13 cellular contexts compared by ENCODE assay signal in genomic region chr11:35664977-35665441, GRCh38. TPM values are rescaled to one million over a fixed set of nuclear protein-coding genes. Genes with fewer than 3 reads are reported as not detected.
DNase-seq lines count a peak whose midpoint lies in the region; ATAC-seq and TF ChIP-seq lines count a peak whose summit lies in the region.
"Had no signal": no experiment of that assay in that cellular context is flagged by ENCODE, and none has a peak within 500 bp of the region (broad histone marks: within the 10 kb centered on the region; RNA-seq: fewer than 3 reads in every experiment).

No MANE protein-coding gene starts in this region.

- DNase-seq in ELR (ENCODE audit: low read depth) (peak; percentile 58), left kidney (ENCODE audit: low read depth, low spot score) (peak; percentile 25), NCI-H1436 (lab: John Stamatoyannopoulos, UW) (no peak), CD14-positive monocyte (ENCODE audit: low spot score) (no peak)
- DNase-seq in activated CD4-positive, alpha-beta T cell treated with anti-CD3 and anti-CD28 coated beads, Interleukin-2, amount 50 U/mL, for 48 hours, result no peak
- DNase-seq: activated effector memory CD4-positive, alpha-beta T cell treated with anti-CD3 and anti-CD28 coated beads, Interleukin-2, amount 50 U/mL, for 16 hours; hippocampal formation; NCI-H2081; RPMI8226; stimulated activated naive CD8-positive, alpha-beta T cell treated with anti-CD3 and anti-CD28 coated beads, Interleukin-15, amount 100 ng/mL, for 72 hours had no signal

- peak overlapping the region; percentile 99 for H3K4me3 Mint-ChIP-seq in activated T-helper 17 cell treated with anti-CD3 and anti-CD28 coated beads, Interleukin-2, amount 50 U/mL, for 72 hours
- peak overlapping the region in 1 of 2 donors; percentile 23 for H3K4me3 Mint-ChIP-seq in CD14-positive monocyte

- H3K4me1 Mint-ChIP-seq in activated T-helper 17 cell treated with anti-CD3 and anti-CD28 coated beads, Interleukin-2, amount 50 U/mL, for 72 hours, result peaks cover 32% of the 10 kb centered on the region
- peaks cover 35% of the 10 kb centered on the region for H3K4me1 Mint-ChIP-seq in CD14-positive monocyte

- H3K79me2 ChIP-seq in ACC112 (ENCODE audit: control insufficient read depth, insufficient read depth, low read length, unreplicated experiment), result peaks cover 66% of the 10 kb centered on the region

- H3K27ac ChIP-seq in ACC112 (ENCODE audit: low read depth, low read length), result peak overlapping the region; percentile 91

- H3K4me1 ChIP-seq in ACC112 (ENCODE audit: control insufficient read depth, insufficient read depth, low read length, unreplicated experiment), result peaks cover 12% of the 10 kb centered on the region

- intact Hi-C loops in CD14-positive monocyte (cut with micrococcal nuclease), result loop anchor here in 1 of 2 donors (5.0 kb wide), 1 partner anchor 482 kb away; no protein-coding TSS in a partner anchor

- H3K9me3 Mint-ChIP-seq in activated T-helper 17 cell treated with anti-CD3 and anti-CD28 coated beads, Interleukin-2, amount 50 U/mL, for 72 hours, result peaks cover 21% of the 10 kb centered on the region
- H3K9me3 Mint-ChIP-seq in CD14-positive monocyte, result peaks cover 22 to 45% (median 38%) of the 10 kb centered on the region in 7 donors

- H3K27ac Mint-ChIP-seq in activated T-helper 17 cell treated with anti-CD3 and anti-CD28 coated beads, Interleukin-2, amount 50 U/mL, for 72 hours, result peak overlapping the region; percentile 42
- no peak overlapping the region for H3K27ac Mint-ChIP-seq in CD14-positive monocyte
- H3K27ac Mint-ChIP-seq: stimulated activated naive CD8-positive, alpha-beta T cell treated with anti-CD3 and anti-CD28 coated beads, Interleukin-15, amount 100 ng/mL, for 72 hours had no signal

- H3K27me3 Mint-ChIP-seq in activated T-helper 17 cell treated with anti-CD3 and anti-CD28 coated beads, Interleukin-2, amount 50 U/mL, for 72 hours, result no peaks in the 10 kb centered on the region
- peaks cover 4 to 20% (median 19%) of the 10 kb centered on the region in 3 donors for H3K27me3 Mint-ChIP-seq in CD14-positive monocyte (ENCODE audit: low read depth in 3 of 3)
- H3K27me3 Mint-ChIP-seq: stimulated activated naive CD8-positive, alpha-beta T cell treated with anti-CD3 and anti-CD28 coated beads, Interleukin-15, amount 100 ng/mL, for 72 hours had no signal

- H3K36me3 ChIP-seq in ACC112 (ENCODE audit: insufficient read depth, low read length), result peaks cover 28% of the 10 kb centered on the region

- peak; percentile 33 for ATAC-seq in activated T-helper 17 cell treated with anti-CD3 and anti-CD28 coated beads, Interleukin-2, amount 50 U/mL, for 72 hours (replicated peaks)
- no peak for ATAC-seq in GM18907 (IDR thresholded peaks at IDR 0.05; ENCODE audit: unreplicated experiment)
- ATAC-seq: stimulated activated naive CD8-positive, alpha-beta T cell treated with anti-CD3 and anti-CD28 coated beads, Interleukin-15, amount 100 ng/mL, for 72 hours had no signal

- TF ChIP-seq CTCF in CD14-positive monocyte (IDR thresholded peaks at IDR 0.05), result no peak

- H2AFZ ChIP-seq in ACC112 (ENCODE audit: low read length, unreplicated experiment), result no peak overlapping the region

- H3K27me3 ChIP-seq in ACC112 (ENCODE audit: insufficient read depth, low read length), result no peaks in the 10 kb centered on the region

- peak overlapping the region; percentile 88 for H3K4me3 ChIP-seq in ACC112 (ENCODE audit: low read depth, low read length)

- peaks cover 26% of the 10 kb centered on the region for H3K36me3 Mint-ChIP-seq in activated T-helper 17 cell treated with anti-CD3 and anti-CD28 coated beads, Interleukin-2, amount 50 U/mL, for 72 hours (ENCODE audit: low read depth)
- H3K36me3 Mint-ChIP-seq in CD14-positive monocyte, result peaks cover 33 to 41% of the 10 kb centered on the region in 2 donors

RNA-seq across cellular contexts. Expression of gene TRIM44, which starts 2.4 kb away (rescaled TPM):
- 10 to 100 TPM; 14.3 to 17.7 TPM for total RNA-seq in activated T-helper 17 cell treated with anti-CD3 and anti-CD28 coated beads, Interleukin-2, amount 50 U/mL, for 72 hours
- polyA plus RNA-seq in CD14-positive monocyte, result 10 to 100 TPM; 25.3 to 47.1 TPM

RNA-seq across cellular contexts. Expression of gene FJX1, which starts 46.7 kb away (rescaled TPM):
- total RNA-seq in activated T-helper 17 cell treated with anti-CD3 and anti-CD28 coated beads, Interleukin-2, amount 50 U/mL, for 72 hours, result under 1 TPM; 0.21 to 0.48 TPM
- not detected for polyA plus RNA-seq in CD14-positive monocyte

Comparison
In these comparisons a context has a peak if more than half of its experiments do, and no peak if none do; other contexts are left out.
1. DNase-seq: peak in ELR (single experiment) and left kidney (single experiment); none in NCI-H1436 (single experiment), activated CD4-positive, alpha-beta T cell treated with anti-CD3 and anti-CD28 coated beads, Interleukin-2, amount 50 U/mL, for 48 hours (0 of 2) and CD14-positive monocyte (single experiment).